ENCODE assay signal across 7 cellular contexts in the genomic region with DNA sequence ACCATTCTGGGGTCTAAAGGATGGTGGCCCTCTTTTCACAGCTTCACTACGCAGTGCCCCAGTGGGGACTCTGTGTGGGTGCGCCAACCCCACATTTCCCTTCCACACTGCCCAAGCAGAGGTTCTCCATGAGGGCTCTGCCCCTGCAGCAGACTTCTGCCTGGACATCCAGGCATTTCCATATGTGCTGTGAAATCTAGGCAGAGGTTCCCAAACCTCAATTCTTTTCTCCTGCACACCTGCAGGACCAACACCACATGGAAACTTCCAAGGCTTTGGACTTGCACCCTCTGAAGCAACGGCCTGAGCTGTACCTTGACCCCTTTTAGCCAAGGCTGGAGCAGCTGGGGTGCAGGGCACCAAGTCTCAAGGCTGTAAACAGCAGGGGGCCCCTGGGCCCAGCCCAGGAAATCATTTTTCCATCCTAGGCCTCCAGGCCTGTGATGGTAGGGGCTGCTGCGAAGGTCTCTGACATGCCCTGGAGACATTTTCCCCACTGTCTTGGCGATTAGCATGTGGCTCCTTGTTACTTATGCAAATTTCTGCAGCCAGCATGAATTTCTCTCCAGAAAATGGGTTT.
"Had no signal": no experiment of that assay in that cellular context is flagged by ENCODE, and none has a peak within 500 bp of the region (broad histone marks: within the 10 kb centered on the region; RNA-seq: fewer than 3 reads in every experiment).

No MANE protein-coding gene starts in this region.

- H3K27ac ChIP-seq: HL-60, KMS-11 had no signal

- H3K27me3 Mint-ChIP-seq: IgD-negative memory B cell had no signal

- H3K36me3 Mint-ChIP-seq: IgD-negative memory B cell had no signal

- DNase-seq: IMR-90, KBM-7, KG1 had no signal

- H3K4me1 Mint-ChIP-seq: IgD-negative memory B cell had no signal

- H3K4me3 Mint-ChIP-seq: IgD-negative memory B cell had no signal

- H3K4me3 ChIP-seq: K562 had no signal
